17 cellular contexts compared by ENCODE assay signal in the genomic region with DNA sequence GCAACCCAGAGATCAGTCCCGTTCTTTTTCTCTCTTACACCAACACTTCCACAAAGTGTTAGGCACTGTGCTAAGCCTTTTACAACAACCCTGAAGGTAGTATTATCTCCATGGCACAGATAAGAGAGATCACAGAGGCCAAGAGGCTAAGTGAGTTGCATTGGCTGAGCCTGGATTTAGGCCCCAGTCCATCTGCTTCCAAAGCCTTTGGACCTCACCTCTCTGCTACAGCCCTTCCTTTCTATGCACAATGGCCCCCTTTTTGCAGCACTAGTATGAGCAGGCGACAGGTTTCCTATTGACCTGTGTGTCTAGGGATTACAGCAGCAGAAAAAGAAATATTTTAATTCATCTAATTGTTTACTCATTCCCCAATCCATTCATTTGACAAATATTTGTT.
DNase-seq lines count a peak whose midpoint lies in the region; ATAC-seq, FAIRE-seq and TF ChIP-seq lines count a peak whose summit lies in the region.
"Had no signal": no experiment of that assay in that cellular context is flagged by ENCODE, and none has a peak within 500 bp of the region (broad histone marks: within the 10 kb centered on the region; RNA-seq: fewer than 3 reads in every experiment).

No MANE protein-coding gene starts in this region.

- ATAC-seq in HepG2 (peak; percentile 52; the same call in 2 of the 3 replicates), right lobe of liver (no peak), GM18867 (IDR thresholded peaks at IDR 0.05; ENCODE audit: unreplicated experiment) (no peak), GM18858 (IDR thresholded peaks at IDR 0.05; ENCODE audit: unreplicated experiment) (no peak)
- ATAC-seq: CD8-positive, alpha-beta T cell; GM12878; GM23338 had no signal

- no peak overlapping the region for H3K56ac ChIP-seq in mesendoderm (ENCODE audit: low read length)

- H3K27me3 ChIP-seq in HepG2 (ENCODE audit: control insufficient read depth in 1 of 2, insufficient read depth in 2 of 2, low read length in 2 of 2): peaks cover 0 to 16% of the 10 kb centered on the region in 2 experiments; a peak in 1 of 5 replicates
- no peaks in the 10 kb centered on the region for H3K27me3 ChIP-seq in right lobe of liver
- no peaks in the 10 kb centered on the region for H3K27me3 ChIP-seq in mesendoderm (ENCODE audit: insufficient read depth, low read length, poor library complexity)
- H3K27me3 ChIP-seq: BLaER1 treated with 17β-estradiol and CSF1 and Interleukin-3, amounts not matched to agents 10 nM and 100 nM had no signal

- H3K4ac ChIP-seq in mesendoderm (ENCODE audit: low read depth, low read length): no peak overlapping the region

- WGBS in HepG2 (ENCODE audit: low lambda C conversion rate): 0% methylated on average over 2 of the region's 2 CpGs
- WGBS in right lobe of liver (ENCODE audit: insufficient coverage, low coverage, low lambda C conversion rate, missing lambda C conversion rate): 63% methylated on average over 2 of the region's 2 CpGs
- WGBS in mesendoderm (ENCODE audit: extremely low coverage, insufficient coverage, low lambda C conversion rate): no CpG with 5 or more reads among the region's 2 CpGs

- no peak overlapping the region for H2BK15ac ChIP-seq in mesendoderm (replicated peaks; ENCODE audit: low read depth)

- no peak overlapping the region for H2AFZ ChIP-seq in HepG2 (ENCODE audit: low read length)
- H2AFZ ChIP-seq: GM23338 had no signal

- H3K9me3 ChIP-seq in HepG2 (ENCODE audit: low read length) (no peaks in the 10 kb centered on the region), right lobe of liver (no peaks in the 10 kb centered on the region)
- H3K9me3 ChIP-seq: BLaER1 treated with 17β-estradiol and CSF1 and Interleukin-3, amounts not matched to agents 10 nM and 100 nM had no signal

- H3K18ac ChIP-seq in mesendoderm (ENCODE audit: low read length): no peak overlapping the region

- intact Hi-C loops in HepG2 (cut with micrococcal nuclease; ENCODE audit: unreplicated experiment): no loop called here
- intact Hi-C loops in right lobe of liver (cut with DNase I): no loop called here

- TF ChIP-seq RAD21 in HepG2 (CRISPR knock-in tag; IDR thresholded peaks at IDR 0.05): no peak

- H3K36me3 ChIP-seq in HepG2 (replicated peaks in 1 of 2; ENCODE audit: control insufficient read depth in 1 of 2, insufficient read depth in 2 of 2, low read length in 2 of 2): no peaks in the 10 kb centered on the region
- no peaks in the 10 kb centered on the region for H3K36me3 ChIP-seq in right lobe of liver
- H3K36me3 ChIP-seq in mesendoderm (ENCODE audit: control insufficient read depth, insufficient read depth, low read length): no peaks in the 10 kb centered on the region
- H3K36me3 ChIP-seq: BLaER1 treated with 17β-estradiol and CSF1 and Interleukin-3, amounts not matched to agents 10 nM and 100 nM had no signal

- BruUV-seq in HepG2 (replicated peaks; lab: Mats Ljungman, UMichigan): no TSS peak

- H3K4me3 ChIP-seq in HepG2 (replicated peaks in 1 of 3; ENCODE audit: insufficient read depth in 1 of 3, low read depth in 2 of 3, low read length in 3 of 3) (no peak overlapping the region), right lobe of liver (no peak overlapping the region), mesendoderm (ENCODE audit: low read length) (no peak overlapping the region)
- H3K4me3 ChIP-seq: BLaER1 treated with 17β-estradiol and CSF1 and Interleukin-3, amounts not matched to agents 10 nM and 100 nM; GM12878; GM23338 had no signal

- TF ChIP-seq CTCF in HepG2 (CRISPR knock-in tag; IDR thresholded peaks at IDR 0.05) (no peak), right lobe of liver (IDR thresholded peaks at IDR 0.05) (no peak)

- TF ChIP-seq POLR2A in HepG2 (IDR thresholded peaks at IDR 0.05; ENCODE audit: insufficient read depth in 1 of 2, low read depth in 2 of 2, low read length in 2 of 2): no peak
- TF ChIP-seq POLR2A in right lobe of liver (IDR thresholded peaks at IDR 0.05): no peak

- H4K20me1 ChIP-seq in HepG2 (ENCODE audit: insufficient read depth, low read length): no peaks in the 10 kb centered on the region
- H4K20me1 ChIP-seq: BLaER1 treated with 17β-estradiol and CSF1 and Interleukin-3, amounts not matched to agents 10 nM and 100 nM had no signal

- no peak for FAIRE-seq in HepG2 (lab: Jason Lieb, UNC)
- FAIRE-seq: GM12878, H54 had no signal

- no peaks in the 10 kb centered on the region for H3K79me1 ChIP-seq in mesendoderm (ENCODE audit: low read length)

- H3K79me2 ChIP-seq in HepG2 (ENCODE audit: insufficient read depth, low read length) (no peaks in the 10 kb centered on the region), mesendoderm (ENCODE audit: control insufficient read depth, insufficient read depth, low read length) (no peaks in the 10 kb centered on the region)

- no peak overlapping the region for H2AK5ac ChIP-seq in mesendoderm (ENCODE audit: low read length)

- H3K4me2 ChIP-seq in HepG2 (ENCODE audit: low read depth, low read length) (no peak overlapping the region), mesendoderm (ENCODE audit: low read length) (no peak overlapping the region)
- H3K4me2 ChIP-seq: BLaER1 treated with 17β-estradiol and CSF1 and Interleukin-3, amounts not matched to agents 10 nM and 100 nM; GM23338 had no signal

- H3K27ac ChIP-seq in HepG2 (ENCODE audit: extremely low read length, insufficient read depth, low read length) (no peak overlapping the region), right lobe of liver (no peak overlapping the region), mesendoderm (ENCODE audit: low read depth, low read length) (no peak overlapping the region)
- H3K27ac ChIP-seq: BLaER1 treated with 17β-estradiol and CSF1 and Interleukin-3, amounts not matched to agents 10 nM and 100 nM; HL-60 had no signal

- CTCF ChIA-PET in HepG2 (lab: Yijun Ruan, JAX; ENCODE audit: low intra/inter-chr PET ratio, low total read pairs): no interaction called here

- H2BK120ac ChIP-seq in mesendoderm (ENCODE audit: low read depth, low read length): no peak overlapping the region

- H4K5ac ChIP-seq in mesendoderm (ENCODE audit: low read length): no peak overlapping the region

- no peak overlapping the region for H3K23ac ChIP-seq in mesendoderm (ENCODE audit: low read length)

- no peak overlapping the region for H4K8ac ChIP-seq in mesendoderm (ENCODE audit: low read depth, low read length)

- DNase-seq in HepG2 (ENCODE audit: low spot score): peak; percentile 4
- no peak for DNase-seq in right lobe of liver
- peak; percentile 73 for DNase-seq in NCI-H82 treated with DMSO at 0.1 percent for 48 hours (lab: John Stamatoyannopoulos, UW; ENCODE audit: unreplicated experiment)
- peak; percentile 82 for DNase-seq in mesendoderm
- DNase-seq in amygdala (lab: John Stamatoyannopoulos, UW): no peak
- DNase-seq: CD8-positive, alpha-beta T cell; DMS 273 treated with DMSO at 0.1 percent for 48 hours; DMS79; HCEC 1CT; KBM-7 had no signal

- POLR2A ChIA-PET in HepG2 (lab: Yijun Ruan, JAX): no interaction called here

- TF ChIP-seq EP300 in HepG2 (IDR thresholded peaks at IDR 0.05; ENCODE audit: low read depth in 2 of 2, low read length in 2 of 2) (no peak), HepG2 (CRISPR knock-in tag; IDR thresholded peaks at IDR 0.05; ENCODE audit: borderline replicate concordance) (no peak)

- H2BK5ac ChIP-seq in mesendoderm (ENCODE audit: low read length): no peak overlapping the region

- in situ Hi-C loops in HepG2 (cut with HindIII; ENCODE audit: extremely low pct_ligation_motif_present, low pct_unique_long_range_greater_than_20kb): no loop called here

- H3K9ac ChIP-seq in HepG2 (ENCODE audit: insufficient read depth, low read depth, low read length) (no peak overlapping the region), mesendoderm (ENCODE audit: low read length) (no peak overlapping the region)
- H3K9ac ChIP-seq: BLaER1 treated with 17β-estradiol and CSF1 and Interleukin-3, amounts not matched to agents 10 nM and 100 nM had no signal

- H3K4me1 ChIP-seq in HepG2 (ENCODE audit: insufficient read depth, low read length): no peaks in the 10 kb centered on the region
- H3K4me1 ChIP-seq in right lobe of liver: no peaks in the 10 kb centered on the region
- peaks cover 8% of the 10 kb centered on the region for H3K4me1 ChIP-seq in mesendoderm (ENCODE audit: control insufficient read depth, low read depth, low read length)

TF ChIP-seq in HepG2, 621 proteins besides CTCF, POLR2A, EP300 and RAD21:
- no peak for TF ChIP-seq SYNCRIP (IDR thresholded peaks at IDR 0.05; ENCODE audit: insufficient read depth, low read depth, low read length)
- TF ChIP-seq PITX1 (CRISPR knock-in tag; IDR thresholded peaks at IDR 0.05): peak; percentile 72; the same call in 1 of the 2 replicates

Comparison
In these comparisons a context has a peak if more than half of its experiments do, and no peak if none do; other contexts are left out.
1. DNase-seq: peak in HepG2 (single experiment), NCI-H82 treated with DMSO at 0.1 percent for 48 hours (single experiment) and mesendoderm (single experiment); none in right lobe of liver (0 of 3) and amygdala (0 of 56).